8 cellular contexts compared by ENCODE assay signal in the genomic region with DNA sequence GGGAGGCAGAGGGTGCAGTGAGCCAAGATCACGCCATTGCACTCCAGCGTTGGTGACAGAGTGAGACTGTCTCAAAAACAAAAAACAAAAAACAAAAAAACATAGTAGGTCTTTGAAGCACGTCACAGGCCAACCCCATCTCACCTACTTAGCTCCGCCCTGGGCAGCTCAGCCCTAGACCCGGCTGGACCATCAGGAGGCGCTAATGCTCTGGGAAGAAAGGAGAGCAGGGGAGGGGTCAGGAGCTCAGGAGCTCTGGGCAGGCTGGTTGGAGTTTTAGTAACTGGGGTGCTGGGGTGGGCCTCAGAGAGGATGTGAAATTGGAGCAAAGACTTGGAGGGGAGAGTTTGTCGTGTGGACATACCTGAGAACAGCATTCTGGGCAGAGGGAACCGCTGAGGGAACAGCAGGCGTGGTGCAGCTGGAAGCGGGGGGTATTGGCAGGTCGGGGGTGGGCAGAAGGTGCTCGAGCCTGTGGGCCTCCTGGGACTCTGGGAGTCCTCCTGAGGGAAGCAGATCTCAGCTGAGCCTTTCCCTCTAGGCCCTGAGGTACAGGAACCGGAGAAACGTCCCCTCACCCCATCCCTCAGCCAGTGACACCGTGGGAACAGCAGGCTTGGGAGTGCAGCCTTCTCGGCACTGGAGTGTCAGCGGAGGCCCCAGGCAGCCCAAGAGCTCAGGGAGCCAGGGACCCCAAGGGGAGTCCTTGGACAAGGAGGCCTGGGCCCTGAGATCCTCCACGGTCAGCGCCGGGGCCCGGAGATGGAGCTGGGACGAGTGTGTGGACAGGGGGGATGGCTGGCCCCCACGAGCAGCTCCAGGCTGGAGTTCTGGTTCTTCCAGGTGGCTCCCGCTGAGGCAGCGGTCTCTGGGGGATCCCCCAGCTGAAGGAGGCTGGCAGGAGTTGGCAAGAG. TPM values are rescaled to one million over a fixed set of nuclear protein-coding genes. Genes with fewer than 3 reads are reported as not detected.
A peak's percentile ranks its signal among the peaks of the same experiment; 100 is the strongest.
DNase-seq lines count a peak whose midpoint lies in the region; ATAC-seq and TF ChIP-seq lines count a peak whose summit lies in the region.

No MANE protein-coding gene starts in this region.

- H3K4me1 ChIP-seq in endodermal cell (ENCODE audit: control insufficient read depth, insufficient read depth, low read length), result peaks cover 7% of the 10 kb centered on the region

- DNase-seq in NCI-H2227 (lab: John Stamatoyannopoulos, UW; ENCODE audit: unreplicated experiment) (peak; percentile 59), NCI-H2227 treated with DMSO at 0.1 percent for 48 hours (lab: John Stamatoyannopoulos, UW) (no peak), HFFc6 (peak; percentile 53), endodermal cell (peak; percentile 97)
- no peak for DNase-seq in stimulated activated effector memory CD8-positive, alpha-beta T cell treated with anti-CD3 and anti-CD28 coated beads, Interleukin-12 subunit alpha, Interleukin-12 subunit beta, amount 100 ng/mL, for 72 hours (ENCODE audit: low spot score in 2 of 2)
- DNase-seq in stimulated activated naive CD4-positive, alpha-beta T cell treated with Interleukin-2 at 50 U/mL for 16 hours (lab: John Stamatoyannopoulos, UW), result no peak

- H3K9me3 ChIP-seq in endodermal cell (ENCODE audit: control insufficient read depth, low read length), result no peaks in the 10 kb centered on the region

- ATAC-seq in SK-N-SH treated with all-trans-retinoic acid at 6 μM for 48 hours, result peak; percentile 23; the same call in 1 of the 3 replicates
- no peak for ATAC-seq in stimulated activated effector memory CD8-positive, alpha-beta T cell treated with anti-CD3 and anti-CD28 coated beads, Interleukin-12 subunit alpha, Interleukin-12 subunit beta, amount 100 ng/mL, for 72 hours
- ATAC-seq in HG02642 (IDR thresholded peaks at IDR 0.05; ENCODE audit: poor library complexity, unreplicated experiment), result no peak

- H3K4me3 Mint-ChIP-seq in HFFc6 (no peak overlapping the region), endodermal cell (peak overlapping the region; percentile 3)
- peak overlapping the region; percentile 46 for H3K4me3 Mint-ChIP-seq in stimulated activated effector memory CD8-positive, alpha-beta T cell treated with anti-CD3 and anti-CD28 coated beads, Interleukin-12 subunit alpha, Interleukin-12 subunit beta, amount 100 ng/mL, for 72 hours

- TF ChIP-seq CTCF in HFFc6 (IDR thresholded peaks at IDR 0.05) (peak; percentile 68), endodermal cell (conservative IDR thresholded peaks at IDR 0.05) (peak; percentile 83)

- peak overlapping the region; percentile 60 for H3K27ac Mint-ChIP-seq in HFFc6
- H3K27ac Mint-ChIP-seq in endodermal cell, result no peak overlapping the region
- peak overlapping the region; percentile 84 for H3K27ac Mint-ChIP-seq in stimulated activated effector memory CD8-positive, alpha-beta T cell treated with anti-CD3 and anti-CD28 coated beads, Interleukin-12 subunit alpha, Interleukin-12 subunit beta, amount 100 ng/mL, for 72 hours

- H3K27me3 Mint-ChIP-seq in HFFc6 (ENCODE audit: insufficient read depth) (peaks cover 2% of the 10 kb centered on the region; the same call in 1 of the 2 replicates), endodermal cell (ENCODE audit: insufficient read depth) (no peaks in the 10 kb centered on the region)

- H3K9ac ChIP-seq in endodermal cell (ENCODE audit: extremely low read depth, low read length, poor library complexity, severe bottlenecking), result no peak overlapping the region

- H3K9me3 Mint-ChIP-seq in HFFc6 (no peaks in the 10 kb centered on the region), endodermal cell (no peaks in the 10 kb centered on the region)
- no peaks in the 10 kb centered on the region for H3K9me3 Mint-ChIP-seq in stimulated activated effector memory CD8-positive, alpha-beta T cell treated with anti-CD3 and anti-CD28 coated beads, Interleukin-12 subunit alpha, Interleukin-12 subunit beta, amount 100 ng/mL, for 72 hours

- peaks cover 5% of the 10 kb centered on the region for H3K36me3 ChIP-seq in endodermal cell (ENCODE audit: control insufficient read depth, insufficient read depth, low read length)

- no peak overlapping the region for H3K4me3 ChIP-seq in endodermal cell (ENCODE audit: low read length)

- H3K36me3 Mint-ChIP-seq in HFFc6 (ENCODE audit: low read depth) (no peaks in the 10 kb centered on the region), endodermal cell (ENCODE audit: low read depth) (peaks cover 7% of the 10 kb centered on the region)
- H3K36me3 Mint-ChIP-seq in stimulated activated effector memory CD8-positive, alpha-beta T cell treated with anti-CD3 and anti-CD28 coated beads, Interleukin-12 subunit alpha, Interleukin-12 subunit beta, amount 100 ng/mL, for 72 hours, result peaks cover 57% of the 10 kb centered on the region

- H3K4me1 Mint-ChIP-seq in HFFc6 (ENCODE audit: low read depth), result peaks cover 28% of the 10 kb centered on the region
- H3K4me1 Mint-ChIP-seq in endodermal cell, result peaks cover 15% of the 10 kb centered on the region
- peaks cover 38% of the 10 kb centered on the region for H3K4me1 Mint-ChIP-seq in stimulated activated effector memory CD8-positive, alpha-beta T cell treated with anti-CD3 and anti-CD28 coated beads, Interleukin-12 subunit alpha, Interleukin-12 subunit beta, amount 100 ng/mL, for 72 hours

- no peaks in the 10 kb centered on the region for H3K27me3 ChIP-seq in endodermal cell (ENCODE audit: control insufficient read depth, insufficient read depth, low read length, poor library complexity, severe bottlenecking)

- WGBS in endodermal cell (ENCODE audit: insufficient coverage in 1 of 2, insufficient read length in 1 of 2), 2 experiments, result 81% methylated on average over 11 to 25 of the region's 25 CpGs

- H3K27ac ChIP-seq in endodermal cell (ENCODE audit: low read depth, low read length), result no peak overlapping the region

TF ChIP-seq in SK-N-SH treated with all-trans-retinoic acid at 6 μM for 48 hours, 23 proteins besides CTCF, POLR2A, EP300 and RAD21 (continues in another document):
- TF ChIP-seq ZNF70 (CRISPR knock-in tag; IDR thresholded peaks at IDR 0.05), result no peak
- TF ChIP-seq ZNF8 (CRISPR knock-in tag; IDR thresholded peaks at IDR 0.05), result no peak
- no peak for TF ChIP-seq BACH2 (CRISPR knock-in tag; IDR thresholded peaks at IDR 0.05; ENCODE audit: borderline replicate concordance)
- TF ChIP-seq, protein P1, sequence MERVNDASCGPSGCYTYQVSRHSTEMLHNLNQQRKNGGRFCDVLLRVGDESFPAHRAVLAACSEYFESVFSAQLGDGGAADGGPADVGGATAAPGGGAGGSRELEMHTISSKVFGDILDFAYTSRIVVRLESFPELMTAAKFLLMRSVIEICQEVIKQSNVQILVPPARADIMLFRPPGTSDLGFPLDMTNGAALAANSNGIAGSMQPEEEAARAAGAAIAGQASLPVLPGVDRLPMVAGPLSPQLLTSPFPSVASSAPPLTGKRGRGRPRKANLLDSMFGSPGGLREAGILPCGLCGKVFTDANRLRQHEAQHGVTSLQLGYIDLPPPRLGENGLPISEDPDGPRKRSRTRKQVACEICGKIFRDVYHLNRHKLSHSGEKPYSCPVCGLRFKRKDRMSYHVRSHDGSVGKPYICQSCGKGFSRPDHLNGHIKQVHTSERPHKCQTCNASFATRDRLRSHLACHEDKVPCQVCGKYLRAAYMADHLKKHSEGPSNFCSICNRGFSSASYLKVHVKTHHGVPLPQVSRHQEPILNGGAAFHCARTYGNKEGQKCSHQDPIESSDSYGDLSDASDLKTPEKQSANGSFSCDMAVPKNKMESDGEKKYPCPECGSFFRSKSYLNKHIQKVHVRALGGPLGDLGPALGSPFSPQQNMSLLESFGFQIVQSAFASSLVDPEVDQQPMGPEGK (CRISPR knock-in tag; IDR thresholded peaks at IDR 0.05; ENCODE audit: borderline replicate concordance), result no peak
- no peak for TF ChIP-seq RARB (CRISPR knock-in tag; IDR thresholded peaks at IDR 0.05)
- no peak for TF ChIP-seq CSDC2 (CRISPR knock-in tag; IDR thresholded peaks at IDR 0.05)
- no peak for TF ChIP-seq ZFP3 (CRISPR knock-in tag; IDR thresholded peaks at IDR 0.05)
- TF ChIP-seq, protein P2, sequence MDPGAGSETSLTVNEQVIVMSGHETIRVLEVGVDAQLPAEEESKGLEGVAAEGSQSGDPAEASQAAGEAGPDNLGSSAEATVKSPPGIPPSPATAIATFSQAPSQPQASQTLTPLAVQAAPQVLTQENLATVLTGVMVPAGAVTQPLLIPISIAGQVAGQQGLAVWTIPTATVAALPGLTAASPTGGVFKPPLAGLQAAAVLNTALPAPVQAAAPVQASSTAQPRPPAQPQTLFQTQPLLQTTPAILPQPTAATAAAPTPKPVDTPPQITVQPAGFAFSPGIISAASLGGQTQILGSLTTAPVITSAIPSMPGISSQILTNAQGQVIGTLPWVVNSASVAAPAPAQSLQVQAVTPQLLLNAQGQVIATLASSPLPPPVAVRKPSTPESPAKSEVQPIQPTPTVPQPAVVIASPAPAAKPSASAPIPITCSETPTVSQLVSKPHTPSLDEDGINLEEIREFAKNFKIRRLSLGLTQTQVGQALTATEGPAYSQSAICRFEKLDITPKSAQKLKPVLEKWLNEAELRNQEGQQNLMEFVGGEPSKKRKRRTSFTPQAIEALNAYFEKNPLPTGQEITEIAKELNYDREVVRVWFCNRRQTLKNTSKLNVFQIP (CRISPR knock-in tag; IDR thresholded peaks at IDR 0.05; ENCODE audit: borderline replicate concordance, low read depth), result no peak
- no peak for TF ChIP-seq ZNF565 (CRISPR knock-in tag; conservative IDR thresholded peaks at IDR 0.05; ENCODE audit: low read depth)
- TF ChIP-seq SNAI2 (CRISPR knock-in tag; IDR thresholded peaks at IDR 0.05), result no peak
- TF ChIP-seq OSR1 (CRISPR knock-in tag; IDR thresholded peaks at IDR 0.05), result no peak

RNA-seq across cellular contexts. Expression of gene RPS6KA4, which starts 2.2 kb away (rescaled TPM):
- 10 to 100 TPM; 42.9 to 63.4 (median 56.6) TPM for total RNA-seq in HFFc6 (2021; fragmentation: NEBNext Ultra II Directional; extraction: Animal tissue kit (Norgen Biotek cat#: 25700))
- total RNA-seq in endodermal cell, result 10 to 100 TPM; 13.5 to 14.5 TPM
- polyA plus RNA-seq in endodermal cell (2013, experiment 1 of 2), result 10.2 TPM
- polyA plus RNA-seq in endodermal cell (2013, experiment 2 of 2), result 9.9 TPM

RNA-seq across cellular contexts. Expression of gene CCDC88B, which starts 16.8 kb away (rescaled TPM):
- total RNA-seq in HFFc6 (2021; fragmentation: NEBNext Ultra II Directional; extraction: Animal tissue kit (Norgen Biotek cat#: 25700)), result 1 to 10 TPM in 4 of 6 experiments, under 1 TPM in 2; 0.45 to 1.9 (median 1.7) TPM
- 10 to 100 TPM; 14.2 to 15.2 TPM for total RNA-seq in endodermal cell
- polyA plus RNA-seq in endodermal cell (2013, experiment 1 of 2), result 5.3 TPM
- polyA plus RNA-seq in endodermal cell (2013, experiment 2 of 2), result 4.5 TPM

RNA-seq across cellular contexts. Expression of gene PRDX5, which starts 38.8 kb away (rescaled TPM):
- total RNA-seq in HFFc6 (2021; fragmentation: NEBNext Ultra II Directional; extraction: Animal tissue kit (Norgen Biotek cat#: 25700)), result 100 to 1,000 TPM; 161 to 207 (median 186) TPM
- total RNA-seq in endodermal cell, result 100 to 1,000 TPM; 235 to 289 TPM
- 188 TPM for polyA plus RNA-seq in endodermal cell (2013, experiment 1 of 2)
- polyA plus RNA-seq in endodermal cell (2013, experiment 2 of 2), result 181 TPM

RNA-seq across cellular contexts. Expression of gene TRMT112, which starts 39.4 kb away (rescaled TPM):
- 100 to 1,000 TPM; 246 to 269 (median 261) TPM for total RNA-seq in HFFc6 (2021; fragmentation: NEBNext Ultra II Directional; extraction: Animal tissue kit (Norgen Biotek cat#: 25700))
- total RNA-seq in endodermal cell, result 100 to 1,000 TPM; 265 to 352 TPM
- 224 TPM for polyA plus RNA-seq in endodermal cell (2013, experiment 1 of 2)
- 197 TPM for polyA plus RNA-seq in endodermal cell (2013, experiment 2 of 2)

RNA-seq across cellular contexts. Expression of gene ESRRA, which starts 51.4 kb away (rescaled TPM):
- 10 to 100 TPM; 18.9 to 25.0 (median 21.7) TPM for total RNA-seq in HFFc6 (2021; fragmentation: NEBNext Ultra II Directional; extraction: Animal tissue kit (Norgen Biotek cat#: 25700))
- total RNA-seq in endodermal cell, result 10 to 100 TPM; 22.8 to 34.5 TPM
- polyA plus RNA-seq in endodermal cell (2013, experiment 1 of 2), result 20.0 TPM
- polyA plus RNA-seq in endodermal cell (2013, experiment 2 of 2), result 17.8 TPM

Comparison
In these comparisons a context has a peak if more than half of its experiments do, and no peak if none do; other contexts are left out.
1. DNase-seq: peak in NCI-H2227 (single experiment), HFFc6 (single experiment) and endodermal cell (single experiment); none in NCI-H2227 treated with DMSO at 0.1 percent for 48 hours (single experiment), stimulated activated effector memory CD8-positive, alpha-beta T cell treated with anti-CD3 and anti-CD28 coated beads, Interleukin-12 subunit alpha, Interleukin-12 subunit beta, amount 100 ng/mL, for 72 hours (0 of 2) and stimulated activated naive CD4-positive, alpha-beta T cell treated with Interleukin-2 at 50 U/mL for 16 hours (single experiment).
2. RNA of gene CCDC88B, which starts 16.8 kb away (total RNA-seq): 14.2 to 15.2 TPM in endodermal cell; 0.45 to 1.9 TPM in HFFc6; every median in the first group is over 4 times any median in the second.